Comparison of ENCODE assay signal across 8 cellular contexts in the genomic region with DNA sequence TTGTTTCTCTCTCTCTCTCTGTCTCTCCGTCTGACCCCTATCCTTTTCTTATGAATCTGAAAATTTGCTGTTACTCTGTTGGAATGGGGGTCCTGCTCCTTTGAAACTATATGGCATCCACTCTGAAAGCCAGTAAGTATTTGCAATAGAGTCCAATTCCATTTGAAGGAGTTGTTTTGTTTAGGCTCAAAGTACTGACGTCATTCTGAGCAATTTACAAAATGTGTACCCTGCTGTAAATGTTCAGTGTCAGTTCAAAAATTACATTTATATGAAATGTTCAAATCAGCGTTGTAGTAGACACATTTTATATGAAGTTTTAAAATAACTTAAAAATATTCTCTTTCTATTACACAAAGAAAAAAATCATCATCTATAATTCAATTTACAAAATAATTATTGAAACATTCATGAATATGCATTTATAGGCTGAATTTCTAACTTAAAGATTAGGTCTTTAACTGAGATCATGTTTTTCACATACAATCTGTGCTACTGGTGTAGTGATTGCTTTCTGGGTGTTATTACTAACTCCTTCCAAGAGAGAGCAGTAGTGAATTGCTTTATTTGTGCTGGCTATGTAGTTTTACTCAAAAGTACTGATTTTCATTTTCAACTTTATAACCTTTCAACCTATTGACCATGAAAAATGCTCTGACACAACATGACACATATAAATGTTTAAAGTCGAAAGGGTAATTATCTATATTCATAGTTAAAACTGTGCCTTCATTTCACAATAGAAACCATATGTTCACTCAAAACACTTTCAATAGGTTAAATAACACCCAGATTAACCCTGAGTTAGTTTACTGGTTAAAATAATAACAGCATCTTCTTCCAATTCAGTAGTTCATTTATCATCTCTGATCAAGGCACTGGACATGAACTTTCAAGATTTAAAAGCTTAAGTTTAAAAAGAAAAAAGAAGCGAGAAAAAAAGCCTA.
DNase-seq lines count a peak whose midpoint lies in the region; ATAC-seq and TF ChIP-seq lines count a peak whose summit lies in the region.

No MANE protein-coding gene starts in this region.

- H3K4me1 ChIP-seq in breast epithelium, result no peaks in the 10 kb centered on the region
- no peaks in the 10 kb centered on the region for H3K4me1 ChIP-seq in Panc1 (ENCODE audit: control insufficient read depth, insufficient read depth, low read length)

- DNase-seq in MCF 10A (ENCODE audit: unreplicated experiment), result peak; percentile 57
- no peak for DNase-seq in breast epithelium (ENCODE audit: low spot score in 2 of 2)
- no peak for DNase-seq in Panc1 (ENCODE audit: low read depth, low spot score)
- no peak for DNase-seq in glutamatergic neuron
- no peak for DNase-seq in substantia nigra (lab: John Stamatoyannopoulos, UW)
- DNase-seq in natural killer cell treated with Interleukin-12 subunit alpha and Interleukin-12 subunit beta and Interleukin-15 and Interleukin-18, amount 100 ng/mL, for 72 hours (ENCODE audit: low spot score), result no peak
- no peak for DNase-seq in T-helper 17 cell

- H3K27me3 ChIP-seq in breast epithelium (no peaks in the 10 kb centered on the region), Panc1 (ENCODE audit: control insufficient read depth, insufficient read depth, low read length) (no peaks in the 10 kb centered on the region)

- no peak overlapping the region for H3K4me3 Mint-ChIP-seq in MCF 10A (ENCODE audit: unreplicated experiment)
- no peak overlapping the region for H3K4me3 Mint-ChIP-seq in glutamatergic neuron (ENCODE audit: unreplicated experiment)
- H3K4me3 Mint-ChIP-seq in natural killer cell treated with Interleukin-12 subunit alpha and Interleukin-12 subunit beta and Interleukin-15 and Interleukin-18, amount 100 ng/mL, for 72 hours, result no peak overlapping the region
- H3K4me3 Mint-ChIP-seq in T-helper 17 cell, result no peak overlapping the region

- H3K4me3 ChIP-seq in breast epithelium (no peak overlapping the region), Panc1 (ENCODE audit: low read depth in 2 of 2, low read length in 2 of 2) (no peak overlapping the region)

- no peaks in the 10 kb centered on the region for H3K9me3 Mint-ChIP-seq in MCF 10A (ENCODE audit: unreplicated experiment)
- H3K9me3 Mint-ChIP-seq in glutamatergic neuron (ENCODE audit: unreplicated experiment), result no peaks in the 10 kb centered on the region
- H3K9me3 Mint-ChIP-seq in natural killer cell treated with Interleukin-12 subunit alpha and Interleukin-12 subunit beta and Interleukin-15 and Interleukin-18, amount 100 ng/mL, for 72 hours, result peaks cover 11% of the 10 kb centered on the region

- intact Hi-C loops in MCF 10A (cut with micrococcal nuclease), result loop anchor here (1.0 to 5.0 kb wide), 5 partner anchors 94 to 958 kb away; no protein-coding TSS in a partner anchor
- intact Hi-C loops in breast epithelium (cut with DNase I; ENCODE audit: low total_unique reads), result no loop called here
- intact Hi-C loops in Panc1 (cut with micrococcal nuclease; ENCODE audit: unreplicated experiment), result no loop called here

- in situ Hi-C loops in Panc1 (cut with HindIII; ENCODE audit: low pct_unique_long_range_greater_than_20kb, low sequenced_read_pairs), result no loop called here

- TF ChIP-seq POLR2A in breast epithelium (IDR thresholded peaks at IDR 0.05), result no peak

- BruUV-seq in MCF 10A (replicated peaks; lab: Mats Ljungman, UMichigan) (no TSS peak), Panc1 (replicated peaks; lab: Mats Ljungman, UMichigan) (no TSS peak)

- H3K36me3 Mint-ChIP-seq in MCF 10A (ENCODE audit: insufficient read depth, unreplicated experiment) (no peaks in the 10 kb centered on the region), glutamatergic neuron (ENCODE audit: unreplicated experiment) (no peaks in the 10 kb centered on the region), T-helper 17 cell (ENCODE audit: low read depth) (no peaks in the 10 kb centered on the region)
- no peaks in the 10 kb centered on the region for H3K36me3 Mint-ChIP-seq in natural killer cell treated with Interleukin-12 subunit alpha and Interleukin-12 subunit beta and Interleukin-15 and Interleukin-18, amount 100 ng/mL, for 72 hours

- H3K9me3 ChIP-seq in breast epithelium (no peaks in the 10 kb centered on the region), Panc1 (ENCODE audit: control insufficient read depth, insufficient read depth, low read depth, low read length) (no peaks in the 10 kb centered on the region), T-helper 17 cell (ENCODE audit: control insufficient read depth, low read length, poor library complexity, severe bottlenecking) (peaks cover 3% of the 10 kb centered on the region)

- H3K27ac Mint-ChIP-seq in MCF 10A (ENCODE audit: low read depth, unreplicated experiment) (no peak overlapping the region), glutamatergic neuron (ENCODE audit: unreplicated experiment) (no peak overlapping the region), T-helper 17 cell (no peak overlapping the region)
- H3K27ac Mint-ChIP-seq in natural killer cell treated with Interleukin-12 subunit alpha and Interleukin-12 subunit beta and Interleukin-15 and Interleukin-18, amount 100 ng/mL, for 72 hours, result no peak overlapping the region

- POLR2A ChIA-PET in MCF 10A (lab: Yijun Ruan, JAX), result interaction anchor here (0.5 kb wide), 1 partner anchor 129 kb away, joined by 3 read pairs; no protein-coding TSS in a partner anchor
- POLR2A ChIA-PET in Panc1 (lab: Charles Lee), result no interaction called here

- no peak overlapping the region for H3K27ac ChIP-seq in breast epithelium
- H3K27ac ChIP-seq in Panc1 (ENCODE audit: low read length), result no peak overlapping the region
- no peak overlapping the region for H3K27ac ChIP-seq in substantia nigra (ENCODE audit: low read depth, low read length, poor library complexity, severe bottlenecking)

- H3K27me3 Mint-ChIP-seq in MCF 10A (ENCODE audit: insufficient read depth, unreplicated experiment) (no peaks in the 10 kb centered on the region), glutamatergic neuron (ENCODE audit: unreplicated experiment) (no peaks in the 10 kb centered on the region), T-helper 17 cell (no peaks in the 10 kb centered on the region)
- H3K27me3 Mint-ChIP-seq in natural killer cell treated with Interleukin-12 subunit alpha and Interleukin-12 subunit beta and Interleukin-15 and Interleukin-18, amount 100 ng/mL, for 72 hours, result no peaks in the 10 kb centered on the region

- H3K36me3 ChIP-seq in breast epithelium (no peaks in the 10 kb centered on the region), Panc1 (ENCODE audit: control insufficient read depth, insufficient read depth, low read length) (no peaks in the 10 kb centered on the region)

- no peaks in the 10 kb centered on the region for H3K4me1 Mint-ChIP-seq in MCF 10A (ENCODE audit: insufficient read depth, unreplicated experiment)
- H3K4me1 Mint-ChIP-seq in glutamatergic neuron (ENCODE audit: low read depth, unreplicated experiment), result peaks cover 5% of the 10 kb centered on the region
- H3K4me1 Mint-ChIP-seq in natural killer cell treated with Interleukin-12 subunit alpha and Interleukin-12 subunit beta and Interleukin-15 and Interleukin-18, amount 100 ng/mL, for 72 hours (ENCODE audit: low read depth in 2 of 2), result no peaks in the 10 kb centered on the region
- no peaks in the 10 kb centered on the region for H3K4me1 Mint-ChIP-seq in T-helper 17 cell

- CTCF ChIA-PET in MCF 10A (lab: Yijun Ruan, JAX), result interaction anchor here (0.5 to 1.8 kb wide), 11 partner anchors 10 to 530 kb away, joined by 3 to 14 read pairs (median 3); no protein-coding TSS in a partner anchor
- CTCF ChIA-PET in Panc1 (lab: Charles Lee), result interaction anchor here (0.7 kb wide), 1 partner anchor 138 kb away, joined by 3 read pairs; no protein-coding TSS in a partner anchor

- TF ChIP-seq CTCF in MCF 10A (IDR thresholded peaks at IDR 0.05; ENCODE audit: unreplicated experiment) (peak; percentile 62), breast epithelium (IDR thresholded peaks at IDR 0.05) (peak in 1 of 3 donors; percentile 45), Panc1 (IDR thresholded peaks at IDR 0.05) (peak; percentile 53; the same call in 1 of the 2 replicates), glutamatergic neuron (IDR thresholded peaks at IDR 0.05; ENCODE audit: partially characterized antibody, unreplicated experiment) (peak; percentile 33)

- ATAC-seq in HG02973 (IDR thresholded peaks at IDR 0.05; ENCODE audit: unreplicated experiment) (peak; percentile 63), Panc1 (no peak), T-helper 17 cell (no peak)
- no peak for ATAC-seq in natural killer cell treated with Interleukin-12 subunit alpha and Interleukin-12 subunit beta and Interleukin-15 and Interleukin-18, amount 100 ng/mL, for 72 hours
